Comparison of ENCODE assay signal across 20 cellular contexts in the genomic region with DNA sequence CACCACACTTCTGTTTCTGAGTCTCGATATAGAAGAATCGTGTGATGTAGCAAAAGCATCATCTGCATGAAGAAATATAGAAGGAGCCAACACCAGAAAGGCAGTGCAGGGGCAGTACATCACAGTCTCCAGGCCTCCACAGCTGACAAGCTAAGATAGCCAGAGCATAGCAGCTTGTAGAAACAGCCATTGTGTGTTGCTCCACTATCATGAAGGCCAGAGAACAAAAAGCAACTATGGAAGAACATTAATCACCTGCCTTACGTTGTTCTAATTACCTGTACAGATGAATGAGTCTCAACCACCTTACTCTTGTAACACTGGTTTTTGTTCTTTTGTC.
A peak's percentile ranks its signal among the peaks of the same experiment; 100 is the strongest.
DNase-seq lines count a peak whose midpoint lies in the region; ATAC-seq and TF ChIP-seq lines count a peak whose summit lies in the region.
"Had no signal": no experiment of that assay in that cellular context is flagged by ENCODE, and none has a peak within 500 bp of the region (broad histone marks: within the 10 kb centered on the region; RNA-seq: fewer than 3 reads in every experiment).

No MANE protein-coding gene starts in this region.

- no peak for TF ChIP-seq CTCF in MM.1S (IDR thresholded peaks at IDR 0.05; ENCODE audit: low read length)
- TF ChIP-seq CTCF in hepatocyte (IDR thresholded peaks at IDR 0.05; ENCODE audit: poor library complexity): no peak
- no peak for TF ChIP-seq CTCF in psoas muscle (IDR thresholded peaks at IDR 0.05)
- no peak for TF ChIP-seq CTCF in upper lobe of right lung (IDR thresholded peaks at IDR 0.05)

- H3K9me3 ChIP-seq in MM.1S (replicated peaks; ENCODE audit: insufficient read depth, low read length): no peaks in the 10 kb centered on the region
- H3K9me3 ChIP-seq in hepatocyte (ENCODE audit: low read depth): no peaks in the 10 kb centered on the region
- H3K9me3 ChIP-seq in psoas muscle: no peaks in the 10 kb centered on the region
- H3K9me3 ChIP-seq in upper lobe of right lung: no peaks in the 10 kb centered on the region

- ATAC-seq in psoas muscle (no peak), upper lobe of right lung (no peak)
- ATAC-seq: CD8-positive, alpha-beta T cell; Panc1 had no signal

- H3K36me3 ChIP-seq in MM.1S (replicated peaks; ENCODE audit: insufficient read depth, low read length) (no peaks in the 10 kb centered on the region), hepatocyte (replicated peaks; ENCODE audit: insufficient read depth, low read depth) (no peaks in the 10 kb centered on the region), psoas muscle (ENCODE audit: insufficient read depth in 1 of 2, low read depth in 1 of 2) (no peaks in the 10 kb centered on the region), upper lobe of right lung (no peaks in the 10 kb centered on the region)
- H3K36me3 ChIP-seq: MG63 had no signal

- DNase-seq in MM.1S (no peak), amniotic epithelial cell (ENCODE audit: low read depth) (peak; percentile 29), hepatocyte (ENCODE audit: low spot score) (no peak), psoas muscle (no peak), kidney glomerular epithelial cell (lab: John Stamatoyannopoulos, UW) (no peak), upper lobe of right lung (no peak), 8988T (no peak)
- DNase-seq: ACHN; AML-193; C1 segment of cervical spinal cord; Calu3; CD8-positive, alpha-beta T cell; GDM1; MG63; NCI-H1048; NCI-H1417 treated with DMSO at 0.1 percent for 48 hours; NCI-H1930; NCI-H748 treated with DMSO at 0.1 percent for 48 hours; NK-92 treated with Interleukin-12 subunit alpha and Interleukin-12 subunit beta, amount 100 ng/mL, for 24 hours had no signal

- 80% methylated on average over 3 of the region's 3 CpGs for WGBS in hepatocyte (ENCODE audit: low lambda C conversion rate, missing lambda C conversion rate)
- WGBS in psoas muscle, 3 donors: 79 to 93% (median 87%) methylated on average over 3 of the region's 3 CpGs

- H3K4me2 ChIP-seq in MM.1S (ENCODE audit: low read depth, low read length) (peak overlapping the region; percentile 23; the same call in 1 of the 2 replicates), hepatocyte (no peak overlapping the region)

- H3K9me2 ChIP-seq in MM.1S (replicated peaks; ENCODE audit: insufficient read depth, low read length) (no peaks in the 10 kb centered on the region), hepatocyte (replicated peaks; ENCODE audit: insufficient read depth) (no peaks in the 10 kb centered on the region)

- intact Hi-C loops in psoas muscle (cut with DNase I): no loop called here
- intact Hi-C loops in upper lobe of right lung (cut with DNase I): no loop called here

- H3K4me3 ChIP-seq in MM.1S (ENCODE audit: low read length): no peak overlapping the region
- no peak overlapping the region for H3K4me3 ChIP-seq in hepatocyte
- no peak overlapping the region for H3K4me3 ChIP-seq in psoas muscle
- no peak overlapping the region for H3K4me3 ChIP-seq in upper lobe of right lung
- H3K4me3 ChIP-seq: MG63 had no signal

- H2AFZ ChIP-seq in MM.1S (ENCODE audit: low read length) (peak overlapping the region; percentile 1; the same call in 1 of the 2 replicates), hepatocyte (no peak overlapping the region)

- H3K79me2 ChIP-seq in MM.1S (ENCODE audit: low read length): no peaks in the 10 kb centered on the region
- no peaks in the 10 kb centered on the region for H3K79me2 ChIP-seq in hepatocyte

- H3K27me3 ChIP-seq in MM.1S (replicated peaks; ENCODE audit: insufficient read depth, low read length) (no peaks in the 10 kb centered on the region), hepatocyte (no peaks in the 10 kb centered on the region), psoas muscle (ENCODE audit: insufficient read depth in 3 of 3, low read length in 2 of 3) (no peaks in the 10 kb centered on the region), upper lobe of right lung (no peaks in the 10 kb centered on the region)
- H3K27me3 ChIP-seq: MG63 had no signal

- peaks cover 15% of the 10 kb centered on the region for H3F3A ChIP-seq in MM.1S (ENCODE audit: insufficient read depth, low read length)

- H4K20me1 ChIP-seq in MM.1S (ENCODE audit: insufficient read depth, low read length) (no peaks in the 10 kb centered on the region), hepatocyte (ENCODE audit: insufficient read depth, poor library complexity, severe bottlenecking) (no peaks in the 10 kb centered on the region)

- peak overlapping the region; percentile 49 for H3K9ac ChIP-seq in MM.1S (ENCODE audit: low read length)

- peak overlapping the region; percentile 90 for H3K27ac ChIP-seq in MM.1S (ENCODE audit: low read length)
- H3K27ac ChIP-seq in hepatocyte: peak overlapping the region; percentile 68
- no peak overlapping the region for H3K27ac ChIP-seq in psoas muscle
- H3K27ac ChIP-seq in upper lobe of right lung: no peak overlapping the region

- H3K4me1 ChIP-seq in MM.1S (ENCODE audit: low read length) (peaks cover 27% of the 10 kb centered on the region), hepatocyte (ENCODE audit: insufficient read depth) (peaks cover 13% of the 10 kb centered on the region), psoas muscle (no peaks in the 10 kb centered on the region), upper lobe of right lung (no peaks in the 10 kb centered on the region)

Comparison
In these comparisons a context has a peak if more than half of its experiments do, and no peak if none do; other contexts are left out.
1. H3K27ac ChIP-seq: peak in MM.1S (single experiment) and hepatocyte (single experiment); none in psoas muscle (single experiment) and upper lobe of right lung (single experiment).